ENCODE assay signal across 18 cellular contexts in the genomic region with DNA sequence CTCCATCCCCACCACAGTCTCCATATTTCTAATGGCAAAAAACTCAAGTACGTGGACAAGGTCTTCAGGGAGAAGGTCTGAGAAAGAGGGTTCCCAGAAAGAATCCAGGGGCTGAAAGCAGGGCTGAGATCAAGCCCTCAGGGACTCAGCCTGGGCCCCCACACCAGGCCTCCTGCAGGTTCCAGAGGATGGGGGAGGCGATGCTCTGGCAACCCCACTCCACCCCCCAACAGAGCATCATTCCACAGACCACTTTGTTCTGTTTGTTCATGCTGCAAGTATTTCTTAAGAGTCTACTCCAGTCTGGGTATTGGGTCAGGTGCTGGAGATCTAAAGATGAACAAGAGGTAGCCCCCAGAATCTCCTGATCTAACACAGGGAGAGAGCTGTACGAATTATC. TPM values are rescaled to one million over a fixed set of nuclear protein-coding genes. Genes with fewer than 3 reads are reported as not detected.
A peak's percentile ranks its signal among the peaks of the same experiment; 100 is the strongest.
DNase-seq lines count a peak whose midpoint lies in the region; ATAC-seq and TF ChIP-seq lines count a peak whose summit lies in the region.
"Had no signal": no experiment of that assay in that cellular context is flagged by ENCODE, and none has a peak within 500 bp of the region (broad histone marks: within the 10 kb centered on the region; RNA-seq: fewer than 3 reads in every experiment).

No MANE protein-coding gene starts in this region.

- no peak overlapping the region for H3K23ac ChIP-seq in trophoblast cell (ENCODE audit: low read length)

- POLR2A ChIA-PET in HEK293 (lab: Yijun Ruan, JAX): no interaction called here

- DNase-seq in NCI-H69 (lab: John Stamatoyannopoulos, UW) (peak; percentile 47), left lung (no peak), trophoblast cell (no peak), NCI-H2196 (lab: John Stamatoyannopoulos, UW; ENCODE audit: unreplicated experiment) (no peak), iPS-NIHi11 (ENCODE audit: low spot score) (no peak)
- DNase-seq: C1 segment of cervical spinal cord; Calu3; CD4-positive, alpha-beta memory T cell; DMS53; EL; GDM1; GM23248; HCEC 1CT had no signal

- no peak overlapping the region for H4K8ac ChIP-seq in trophoblast cell (ENCODE audit: low read depth, low read length)

- H3K4me3 ChIP-seq in HEK293 (ENCODE audit: low read depth, low read length): no peak overlapping the region
- H3K4me3 ChIP-seq in left lung: no peak overlapping the region
- H3K4me3 ChIP-seq in trophoblast cell (ENCODE audit: low read depth, low read length): no peak overlapping the region
- H3K4me3 ChIP-seq: GM12878, GM23248 had no signal

- H3K18ac ChIP-seq in trophoblast cell (ENCODE audit: low read length): no peak overlapping the region

- H3K27me3 ChIP-seq in left lung: peaks cover 0 to 4% of the 10 kb centered on the region in 2 donors
- H3K27me3 ChIP-seq in trophoblast cell (ENCODE audit: insufficient read depth, low read length): no peaks in the 10 kb centered on the region

- H3K79me2 ChIP-seq in trophoblast cell (ENCODE audit: control insufficient read depth, insufficient read depth, low read length, poor library complexity): no peaks in the 10 kb centered on the region

- H4K91ac ChIP-seq in trophoblast cell (ENCODE audit: low read depth, low read length): no peak overlapping the region

- H2AK5ac ChIP-seq in trophoblast cell (ENCODE audit: low read length): no peak overlapping the region

- no CpG with 5 or more reads among the region's 3 CpGs for WGBS in trophoblast cell (ENCODE audit: extremely low coverage, insufficient coverage, insufficient read length)

- H2BK5ac ChIP-seq in trophoblast cell (ENCODE audit: low read depth, low read length, poor library complexity): no peak overlapping the region

- H3K36me3 ChIP-seq in HEK293 (ENCODE audit: control insufficient read depth in 2 of 2, insufficient read depth in 1 of 2, low read length in 2 of 2) (no peaks in the 10 kb centered on the region), left lung (no peaks in the 10 kb centered on the region), trophoblast cell (ENCODE audit: control insufficient read depth in 1 of 2, insufficient read depth in 2 of 2, low read length in 2 of 2) (no peaks in the 10 kb centered on the region)

- H3K9ac ChIP-seq in trophoblast cell (ENCODE audit: low read length): no peak overlapping the region
- H3K9ac ChIP-seq: GM23248 had no signal

- no peak overlapping the region for H2BK12ac ChIP-seq in trophoblast cell (ENCODE audit: low read length)

- peaks cover 7% of the 10 kb centered on the region for H3K79me1 ChIP-seq in trophoblast cell (ENCODE audit: low read length)

- H3K4me1 ChIP-seq in HEK293 (ENCODE audit: control insufficient read depth, insufficient read depth, low read length) (no peaks in the 10 kb centered on the region), left lung (no peaks in the 10 kb centered on the region), trophoblast cell (ENCODE audit: control insufficient read depth in 1 of 2, insufficient read depth in 2 of 2, low read length in 2 of 2) (peaks cover 14 to 15% of the 10 kb centered on the region in 2 experiments)

- H3K27ac ChIP-seq in HEK293 (ENCODE audit: extremely low read depth, low read depth, low read length): no peak overlapping the region
- H3K27ac ChIP-seq in left lung: no peak overlapping the region
- H3K27ac ChIP-seq in trophoblast cell (ENCODE audit: low read depth, low read length): no peak overlapping the region
- H3K27ac ChIP-seq: GM23248 had no signal

- H2BK120ac ChIP-seq in trophoblast cell (ENCODE audit: insufficient read depth, low read length, poor library complexity): peak overlapping the region; percentile 18

- H2AFZ ChIP-seq in trophoblast cell (ENCODE audit: insufficient read depth, low read length, poor library complexity): no peak overlapping the region
- H2AFZ ChIP-seq: GM23248 had no signal

- H4K12ac ChIP-seq in trophoblast cell (ENCODE audit: low read depth, low read length): no peak overlapping the region

- intact Hi-C loops in left lung (cut with DNase I): no loop called here

- ATAC-seq in left lung (peak; percentile 55), HG03571 (IDR thresholded peaks at IDR 0.05; ENCODE audit: unreplicated experiment) (no peak), HG02588 (IDR thresholded peaks at IDR 0.05; ENCODE audit: unreplicated experiment) (no peak)
- ATAC-seq: GM12878 had no signal

- CTCF ChIA-PET in HEK293 (lab: Yijun Ruan, JAX): interaction anchor here (0.6 kb wide), 2 partner anchors 67 to 314 kb away, joined by 3 read pairs; no protein-coding TSS in a partner anchor

- H3K4me2 ChIP-seq in trophoblast cell (ENCODE audit: low read length): no peak overlapping the region

- H3K9me3 ChIP-seq in HEK293 (ENCODE audit: control insufficient read depth, insufficient read depth, low read depth, low read length) (no peaks in the 10 kb centered on the region; the same call in 1 of the 2 replicates), left lung (no peaks in the 10 kb centered on the region), trophoblast cell (ENCODE audit: insufficient read depth, low read depth, low read length) (peaks cover 2% of the 10 kb centered on the region)

- TF ChIP-seq CTCF in HEK293 (tag by site-specific recombination; IDR thresholded peaks at IDR 0.05): no peak
- TF ChIP-seq CTCF in left lung (IDR thresholded peaks at IDR 0.05): no peak

- no peak overlapping the region for H3K14ac ChIP-seq in trophoblast cell (ENCODE audit: low read length)

- no peak overlapping the region for H3K4ac ChIP-seq in trophoblast cell (ENCODE audit: low read depth, low read length)

TF ChIP-seq in HEK293, 187 proteins besides CTCF, POLR2A, EP300 and RAD21:
- TF ChIP-seq GLIS1 (tag by site-specific recombination; IDR thresholded peaks at IDR 0.05): peak; percentile 55
- TF ChIP-seq, protein P1, sequence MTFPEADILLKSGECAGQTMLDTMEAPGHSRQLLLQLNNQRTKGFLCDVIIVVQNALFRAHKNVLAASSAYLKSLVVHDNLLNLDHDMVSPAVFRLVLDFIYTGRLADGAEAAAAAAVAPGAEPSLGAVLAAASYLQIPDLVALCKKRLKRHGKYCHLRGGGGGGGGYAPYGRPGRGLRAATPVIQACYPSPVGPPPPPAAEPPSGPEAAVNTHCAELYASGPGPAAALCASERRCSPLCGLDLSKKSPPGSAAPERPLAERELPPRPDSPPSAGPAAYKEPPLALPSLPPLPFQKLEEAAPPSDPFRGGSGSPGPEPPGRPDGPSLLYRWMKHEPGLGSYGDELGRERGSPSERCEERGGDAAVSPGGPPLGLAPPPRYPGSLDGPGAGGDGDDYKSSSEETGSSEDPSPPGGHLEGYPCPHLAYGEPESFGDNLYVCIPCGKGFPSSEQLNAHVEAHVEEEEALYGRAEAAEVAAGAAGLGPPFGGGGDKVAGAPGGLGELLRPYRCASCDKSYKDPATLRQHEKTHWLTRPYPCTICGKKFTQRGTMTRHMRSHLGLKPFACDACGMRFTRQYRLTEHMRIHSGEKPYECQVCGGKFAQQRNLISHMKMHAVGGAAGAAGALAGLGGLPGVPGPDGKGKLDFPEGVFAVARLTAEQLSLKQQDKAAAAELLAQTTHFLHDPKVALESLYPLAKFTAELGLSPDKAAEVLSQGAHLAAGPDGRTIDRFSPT (tag by site-specific recombination; IDR thresholded peaks at IDR 0.05): no peak

RNA-seq across cellular contexts. Expression of a gene that starts 32.2 kb away (rescaled TPM):
- 1 to 10 TPM; 7.5 to 8.7 TPM for total RNA-seq in left lung
- polyA plus RNA-seq in trophoblast cell (2013): 10.2 and 10.9 TPM in 2 replicates
- total RNA-seq: Calu3; CD4-positive, alpha-beta memory T cell; GM23248 had no signal
- polyA plus RNA-seq: BJ, GM23248 had no signal
